Comparison of ENCODE assay signal across 21 cellular contexts in genomic region chr4:71602271-71602890, GRCh38.
DNase-seq lines count a peak whose midpoint lies in the region; ATAC-seq, FAIRE-seq and TF ChIP-seq lines count a peak whose summit lies in the region.
"Had no signal": no experiment of that assay in that cellular context is flagged by ENCODE, and none has a peak within 500 bp of the region (broad histone marks: within the 10 kb centered on the region; RNA-seq: fewer than 3 reads in every experiment).

No MANE protein-coding gene starts in this region.

- H3K36me3 ChIP-seq in bronchial epithelial cell (ENCODE audit: control insufficient read depth, insufficient read depth, low read length) (no peaks in the 10 kb centered on the region), testis (ENCODE audit: low read depth, missing control alignments) (no peaks in the 10 kb centered on the region), ascending aorta (no peaks in the 10 kb centered on the region)
- H3K36me3 ChIP-seq: heart left ventricle, WERI-Rb-1 had no signal

- TF ChIP-seq CTCF in AG04449 (IDR thresholded peaks at IDR 0.05; ENCODE audit: insufficient read depth, low read length, missing control alignments) (no peak), bronchial epithelial cell (IDR thresholded peaks at IDR 0.05; ENCODE audit: insufficient read depth, low read length, severe bottlenecking) (no peak), testis (IDR thresholded peaks at IDR 0.05) (no peak), ascending aorta (IDR thresholded peaks at IDR 0.05) (no peak)

- POLR2A ChIA-PET in AG04449 (lab: Yijun Ruan, JAX), result interaction anchor here (1.4 kb wide), 1 partner anchor 416 kb away, joined by 3 read pairs; no protein-coding TSS in a partner anchor

- H3K27me3 ChIP-seq in bronchial epithelial cell (ENCODE audit: control insufficient read depth, insufficient read depth, low read length) (no peaks in the 10 kb centered on the region), testis (no peaks in the 10 kb centered on the region), ascending aorta (no peaks in the 10 kb centered on the region)
- H3K27me3 ChIP-seq: heart left ventricle had no signal

- H3K9me3 ChIP-seq in testis, result no peaks in the 10 kb centered on the region
- H3K9me3 ChIP-seq in ascending aorta, result no peaks in the 10 kb centered on the region
- H3K9me3 ChIP-seq: heart left ventricle had no signal

- TF ChIP-seq POLR2A in testis (IDR thresholded peaks at IDR 0.05), result no peak

- no peaks in the 10 kb centered on the region for H3K4me1 ChIP-seq in testis
- no peaks in the 10 kb centered on the region for H3K4me1 ChIP-seq in ascending aorta
- H3K4me1 ChIP-seq: heart left ventricle had no signal

- H3K4me3 ChIP-seq in AG04449 (ENCODE audit: low read depth, low read length), result no peak overlapping the region
- no peak overlapping the region for H3K4me3 ChIP-seq in bronchial epithelial cell (ENCODE audit: low read depth, low read length)
- H3K4me3 ChIP-seq in testis, result no peak overlapping the region
- no peak overlapping the region for H3K4me3 ChIP-seq in ascending aorta
- H3K4me3 ChIP-seq: heart left ventricle had no signal

- peak; percentile 58 for FAIRE-seq in bronchial epithelial cell (lab: Jason Lieb, UNC)
- FAIRE-seq: GM18507, keratinocyte had no signal

- H3K27ac ChIP-seq in testis (no peak overlapping the region), ascending aorta (no peak overlapping the region)
- H3K27ac ChIP-seq: heart left ventricle, WERI-Rb-1 had no signal

- in situ Hi-C loops in ACHN (cut with HindIII; ENCODE audit: low pct_ligation_motif_present, low pct_unique_long_range_greater_than_20kb, low sequenced_read_pairs), result no loop called here

- peak; percentile 67 for ATAC-seq in left colon
- ATAC-seq: CD8-positive, alpha-beta T cell had no signal

- CTCF ChIA-PET in AG04449 (lab: Yijun Ruan, JAX), result no interaction called here

- WGBS in testis, 2 donors, result 87 to 94% methylated on average over 6 of the region's 6 CpGs

- intact Hi-C loops in left colon (cut with DNase I, micrococcal nuclease), result no loop called here
- intact Hi-C loops in testis (cut with DNase I; ENCODE audit: low total_unique reads), result no loop called here
- intact Hi-C loops in ascending aorta (cut with DNase I), result no loop called here

- DNase-seq in AG04449 (ENCODE audit: low read depth, low spot score), result peak; percentile 24
- peak; percentile 46 for DNase-seq in HT-29 (ENCODE audit: low spot score)
- peak; percentile 62 for DNase-seq in bronchial epithelial cell (ENCODE audit: low read depth)
- DNase-seq in left colon, result no peak
- DNase-seq in testis, result no peak
- no peak for DNase-seq in NCI-H2029 (lab: John Stamatoyannopoulos, UW)
- DNase-seq in ascending aorta (ENCODE audit: low spot score in 2 of 2), result no peak
- no peak for DNase-seq in ACHN
- DNase-seq: activated CD4-positive, alpha-beta T cell treated with anti-CD3 and anti-CD28 coated beads, Interleukin-2, amount 50 U/mL, for 48 hours; activated naive CD4-positive, alpha-beta T cell treated with anti-CD3 and anti-CD28 coated beads, Interleukin-2, amount 10 ng/mL, durations not matched to agents 7 days and 5 days; activated T-cell treated with anti-CD3 and anti-CD28 coated beads, Interleukin-2, amount 50 U/mL, for 24 hours; CD8-positive, alpha-beta T cell; DMS79 treated with DMSO at 0.1 percent for 48 hours; GOT3; heart left ventricle; MV-4-11; NCI-H2081; NCI-H510A; WERI-Rb-1 had no signal

Comparison
In these comparisons a context has a peak if more than half of its experiments do, and no peak if none do; other contexts are left out.
1. DNase-seq: peak in AG04449 (single experiment), HT-29 (single experiment) and bronchial epithelial cell (single experiment); none in left colon (0 of 2), testis (single experiment), NCI-H2029 (single experiment), ascending aorta (0 of 2) and ACHN (single experiment).